In genomic region chr13:24065172-24065571, GRCh38 we compare ENCODE assay signal across 24 cellular contexts.
"Had no signal": no experiment of that assay in that cellular context is flagged by ENCODE, and none has a peak within 500 bp of the region (broad histone marks: within the 10 kb centered on the region; RNA-seq: fewer than 3 reads in every experiment).

No MANE protein-coding gene starts in this region.

- H3K27ac Mint-ChIP-seq: mesothelial cell of epicardium; naive B cell; natural killer cell treated with Interleukin-12 subunit alpha and Interleukin-12 subunit beta and Interleukin-15 and Interleukin-18, amount 100 ng/mL, for 72 hours; neural progenitor cell; stimulated activated memory B cell treated with anti-CD40 and anti-IgM and Interleukin-4, amounts not matched to agents 10 μg/mL and 1 μg/mL and 100 μg/mL, for 72 hours had no signal

- ATAC-seq: esophagus mucosa; gastrocnemius medialis; natural killer cell treated with Interleukin-12 subunit alpha and Interleukin-12 subunit beta and Interleukin-15 and Interleukin-18, amount 100 ng/mL, for 72 hours; stimulated activated memory B cell treated with anti-CD40 and anti-IgM and Interleukin-4, amounts not matched to agents 10 μg/mL and 1 μg/mL and 100 μg/mL, for 72 hours; stimulated activated naive CD8-positive, alpha-beta T cell treated with anti-CD3 and anti-CD28 coated beads, Interleukin-15, Interleukin-2, amounts not matched to agents 100 U/mL and 50 U/mL, for 24 hours; upper lobe of right lung had no signal

- H2AFZ ChIP-seq: neural progenitor cell had no signal

- H3K4me3 Mint-ChIP-seq: mesothelial cell of epicardium; naive B cell; natural killer cell treated with Interleukin-12 subunit alpha and Interleukin-12 subunit beta and Interleukin-15 and Interleukin-18, amount 100 ng/mL, for 72 hours; neural progenitor cell; stimulated activated memory B cell treated with anti-CD40 and anti-IgM and Interleukin-4, amounts not matched to agents 10 μg/mL and 1 μg/mL and 100 μg/mL, for 72 hours had no signal

- H3K4me2 ChIP-seq: neural progenitor cell had no signal

- H3K9ac ChIP-seq: neural progenitor cell had no signal

- H3K4me1 ChIP-seq: gastrocnemius medialis, prostate gland, sigmoid colon, transverse colon, uterus had no signal

- DNase-seq: dorsolateral prefrontal cortex; effector CD4-positive, alpha-beta T cell; foreskin fibroblast; gastrocnemius medialis; kidney; mesenchymal stem cell; mucosa of descending colon; naive B cell; sigmoid colon; stimulated activated CD4-positive, alpha-beta T cell treated with anti-CD3 and anti-CD28 coated beads, Interleukin-4, amount 100 ng/mL, for 4 hours; stimulated activated naive CD8-positive, alpha-beta T cell treated with anti-CD3 and anti-CD28 coated beads, Interleukin-15, Interleukin-2, amounts not matched to agents 100 U/mL and 50 U/mL, for 24 hours; transverse colon; upper lobe of right lung; uterus had no signal

- H3K9me3 Mint-ChIP-seq: natural killer cell treated with Interleukin-12 subunit alpha and Interleukin-12 subunit beta and Interleukin-15 and Interleukin-18, amount 100 ng/mL, for 72 hours; neural progenitor cell; stimulated activated memory B cell treated with anti-CD40 and anti-IgM and Interleukin-4, amounts not matched to agents 10 μg/mL and 1 μg/mL and 100 μg/mL, for 72 hours had no signal

- H3K27me3 ChIP-seq: gastrocnemius medialis, neural progenitor cell, right atrium auricular region, sigmoid colon, transverse colon, upper lobe of right lung, uterus had no signal

- H3K27ac ChIP-seq: epithelial cell of prostate, gastrocnemius medialis, neural progenitor cell, prostate gland, right atrium auricular region, sigmoid colon, thoracic aorta, transverse colon, upper lobe of right lung had no signal

- FAIRE-seq: colon, kidney had no signal

- H3K9me3 ChIP-seq: gastrocnemius medialis, mucosa of descending colon, prostate gland, right atrium auricular region, sigmoid colon, thoracic aorta, transverse colon, upper lobe of right lung, uterus had no signal

- H3K36me3 Mint-ChIP-seq: mesothelial cell of epicardium; naive B cell; natural killer cell treated with Interleukin-12 subunit alpha and Interleukin-12 subunit beta and Interleukin-15 and Interleukin-18, amount 100 ng/mL, for 72 hours; stimulated activated memory B cell treated with anti-CD40 and anti-IgM and Interleukin-4, amounts not matched to agents 10 μg/mL and 1 μg/mL and 100 μg/mL, for 72 hours had no signal

- H3K4me3 ChIP-seq: dorsolateral prefrontal cortex, gastrocnemius medialis, mucosa of descending colon, neural progenitor cell, prostate gland, right atrium auricular region, sigmoid colon, thoracic aorta, transverse colon, upper lobe of right lung, uterus had no signal

- H3K4me1 Mint-ChIP-seq: naive B cell; stimulated activated memory B cell treated with anti-CD40 and anti-IgM and Interleukin-4, amounts not matched to agents 10 μg/mL and 1 μg/mL and 100 μg/mL, for 72 hours had no signal

- H3K36me3 ChIP-seq: gastrocnemius medialis, neural progenitor cell, prostate gland, right atrium auricular region, sigmoid colon, thoracic aorta, transverse colon, upper lobe of right lung, uterus had no signal
